In genomic region chr1:2322593-2323295, GRCh38 we compare ENCODE assay signal across 13 cellular contexts.
DNase-seq lines count a peak whose midpoint lies in the region; ATAC-seq, FAIRE-seq and TF ChIP-seq lines count a peak whose summit lies in the region.
"Had no signal": no experiment of that assay in that cellular context is flagged by ENCODE, and none has a peak within 500 bp of the region (broad histone marks: within the 10 kb centered on the region; RNA-seq: fewer than 3 reads in every experiment).

No MANE protein-coding gene starts in this region.

- peaks cover 31% of the 10 kb centered on the region for H3K4me1 Mint-ChIP-seq in neural progenitor cell

- peak overlapping the region; percentile 54 for H3K4me2 ChIP-seq in neural progenitor cell

- no peak for ATAC-seq in HG03159 (IDR thresholded peaks at IDR 0.05; ENCODE audit: unreplicated experiment)
- ATAC-seq: activated naive CD4-positive, alpha-beta T cell treated with anti-CD3 and anti-CD28 coated beads, Interleukin-2, amount 50 U/mL, for 72 hours; natural killer cell treated with Interleukin-12 subunit alpha and Interleukin-12 subunit beta and Interleukin-15 and Interleukin-18, amount 100 ng/mL, for 72 hours had no signal

- H3K79me2 ChIP-seq in neural progenitor cell (ENCODE audit: low read depth) = no peaks in the 10 kb centered on the region

- H3K4me3 ChIP-seq in neural progenitor cell = no peak overlapping the region
- H3K4me3 ChIP-seq: MG63 had no signal

- H3K9me3 Mint-ChIP-seq in neural progenitor cell = peaks cover 3% of the 10 kb centered on the region
- H3K9me3 Mint-ChIP-seq: activated naive CD4-positive, alpha-beta T cell treated with anti-CD3 and anti-CD28 coated beads, Interleukin-2, amount 50 U/mL, for 72 hours; natural killer cell treated with Interleukin-12 subunit alpha and Interleukin-12 subunit beta and Interleukin-15 and Interleukin-18, amount 100 ng/mL, for 72 hours had no signal

- H2AFZ ChIP-seq in neural progenitor cell (replicated peaks) = no peak overlapping the region

- H3K9me3 ChIP-seq in neural progenitor cell (ENCODE audit: low read depth) = no peaks in the 10 kb centered on the region
- H3K9me3 ChIP-seq: MG63 had no signal

- no peaks in the 10 kb centered on the region for H3K36me3 ChIP-seq in neural progenitor cell
- H3K36me3 ChIP-seq: MG63 had no signal

- H3K27me3 Mint-ChIP-seq in neural progenitor cell (ENCODE audit: insufficient read depth, low read depth) = peaks cover 16% of the 10 kb centered on the region

- peaks cover 26% of the 10 kb centered on the region for H3K4me1 ChIP-seq in neural progenitor cell

- H3K27me3 ChIP-seq in neural progenitor cell = peaks cover 13% of the 10 kb centered on the region
- H3K27me3 ChIP-seq: MG63 had no signal

- no peaks in the 10 kb centered on the region for H3K36me3 Mint-ChIP-seq in neural progenitor cell
- H3K36me3 Mint-ChIP-seq: activated naive CD4-positive, alpha-beta T cell treated with anti-CD3 and anti-CD28 coated beads, Interleukin-2, amount 50 U/mL, for 72 hours; natural killer cell treated with Interleukin-12 subunit alpha and Interleukin-12 subunit beta and Interleukin-15 and Interleukin-18, amount 100 ng/mL, for 72 hours had no signal

- DNase-seq in NCI-H1417 (lab: John Stamatoyannopoulos, UW) (peak in 2 of 3 experiments; percentile 50 to 57), NCI-H1417 treated with DMSO at 0.1 percent for 48 hours (lab: John Stamatoyannopoulos, UW) (no peak), glomerular visceral epithelial cell (ENCODE audit: extremely low spot score) (peak; percentile 74), neural progenitor cell (ENCODE audit: low spot score) (no peak), urothelium cell line (ENCODE audit: low spot score) (peak; percentile 20), OCI-M2 (lab: John Stamatoyannopoulos, UW; ENCODE audit: unreplicated experiment) (no peak), GM19240 (ENCODE audit: insufficient read length, low spot score) (no peak)
- DNase-seq: activated CD4-positive, alpha-beta T cell treated with anti-CD3 and anti-CD28 coated beads for 4 hours; MG63; RPMI8226 had no signal

- H4K20me1 ChIP-seq in neural progenitor cell (ENCODE audit: low read depth) = no peaks in the 10 kb centered on the region

- no peak overlapping the region for H3K27ac Mint-ChIP-seq in neural progenitor cell
- H3K27ac Mint-ChIP-seq: activated naive CD4-positive, alpha-beta T cell treated with anti-CD3 and anti-CD28 coated beads, Interleukin-2, amount 50 U/mL, for 72 hours; natural killer cell treated with Interleukin-12 subunit alpha and Interleukin-12 subunit beta and Interleukin-15 and Interleukin-18, amount 100 ng/mL, for 72 hours had no signal

- H3K27ac ChIP-seq in neural progenitor cell = peak overlapping the region; percentile 33

- H3K4me3 Mint-ChIP-seq in neural progenitor cell = no peak overlapping the region
- H3K4me3 Mint-ChIP-seq: natural killer cell treated with Interleukin-12 subunit alpha and Interleukin-12 subunit beta and Interleukin-15 and Interleukin-18, amount 100 ng/mL, for 72 hours had no signal

- H3F3A ChIP-seq in neural progenitor cell (ENCODE audit: low read depth) = peaks cover 8% of the 10 kb centered on the region

- FAIRE-seq in urothelium cell line (lab: Jason Lieb, UNC) = no peak

- no peak overlapping the region for H3K9ac ChIP-seq in neural progenitor cell

- TF ChIP-seq CTCF in neural progenitor cell (IDR thresholded peaks at IDR 0.05) = no peak

Comparison
In these comparisons a context has a peak if more than half of its experiments do, and no peak if none do; other contexts are left out.
1. DNase-seq: peak in NCI-H1417 (2 of 3), glomerular visceral epithelial cell (single experiment) and urothelium cell line (single experiment); none in NCI-H1417 treated with DMSO at 0.1 percent for 48 hours (single experiment), neural progenitor cell (single experiment), OCI-M2 (single experiment) and GM19240 (single experiment).